Comparison of ENCODE assay signal across 1 cellular context in genomic region chr5:141354900-141355469, GRCh38.
TF ChIP-seq lines count a peak whose summit lies in the region.

TSS of gene PCDHGA4 (plus strand) at chr5:141355021. CDS start at chr5:141355108, 87 bp downstream.

TF ChIP-seq in liver, 16 proteins besides CTCF, POLR2A, EP300 and RAD21 (continued from another document):
- TF ChIP-seq ZBTB33 (IDR thresholded peaks at IDR 0.05): no peak
- TF ChIP-seq EGR1 (IDR thresholded peaks at IDR 0.05; ENCODE audit: low read depth in 2 of 2): no peak
- TF ChIP-seq FOXA1 (IDR thresholded peaks at IDR 0.05): no peak
